ENCODE assay signal across 27 cellular contexts in genomic region chr2:122112633-122113032, GRCh38.
DNase-seq lines count a peak whose midpoint lies in the region; ATAC-seq and TF ChIP-seq lines count a peak whose summit lies in the region.
"Had no signal": no experiment of that assay in that cellular context is flagged by ENCODE, and none has a peak within 500 bp of the region (broad histone marks: within the 10 kb centered on the region; RNA-seq: fewer than 3 reads in every experiment).

No MANE protein-coding gene starts in this region.

- H3K4me1 ChIP-seq in lower lobe of right lung (no peaks in the 10 kb centered on the region), upper lobe of left lung (no peaks in the 10 kb centered on the region)
- H3K4me1 ChIP-seq: A549, SJSA1 had no signal

- DNase-seq in Right ventricle myocardium inferior (ENCODE audit: missing footprints) (no peak), Right ventricle myocardium superior (no peak), NCI-H1105 treated with DMSO at 0.1 percent for 48 hours (lab: John Stamatoyannopoulos, UW) (peak; percentile 33), SK-MEL-5 (ENCODE audit: low read depth, low spot score) (peak; percentile 36), medulla oblongata (ENCODE audit: extremely low spot score) (peak; percentile 23), lower lobe of right lung (no peak), COLO829 (ENCODE audit: low spot score) (no peak), upper lobe of left lung (no peak)
- DNase-seq: AML-193; Caco-2; CD4-positive, alpha-beta memory T cell; GOT3; HCEC 1CT; IMR-90; KG1; MG63; NCI-H1436; NCI-H187; NCI-H2107; NCI-H226; NCI-H524; NCI-H748 treated with DMSO at 0.1 percent for 48 hours; NK-92 treated with Interleukin-12 subunit alpha and Interleukin-12 subunit beta, amount 100 ng/mL, for 24 hours; PC-3; T-helper 1 cell had no signal

- H3K9me3 ChIP-seq in lower lobe of right lung (no peaks in the 10 kb centered on the region), upper lobe of left lung (no peaks in the 10 kb centered on the region)
- H3K9me3 ChIP-seq: A549, Caco-2, MG63, SJSA1 had no signal

- TF ChIP-seq EP300 in upper lobe of left lung (IDR thresholded peaks at IDR 0.05), result no peak

- in situ Hi-C loops in SK-MEL-5 (cut with HindIII; ENCODE audit: low pct_unique_long_range_greater_than_20kb, low sequenced_read_pairs), result no loop called here

- TF ChIP-seq CTCF in lower lobe of right lung (IDR thresholded peaks at IDR 0.05) (no peak), upper lobe of left lung (IDR thresholded peaks at IDR 0.05) (no peak)

- H3K4me3 ChIP-seq in lower lobe of right lung (no peak overlapping the region), upper lobe of left lung (no peak overlapping the region)
- H3K4me3 ChIP-seq: A549, MG63, SJSA1 had no signal

- no peak for TF ChIP-seq POLR2A in upper lobe of left lung (IDR thresholded peaks at IDR 0.05)

- H3K36me3 ChIP-seq in lower lobe of right lung (no peaks in the 10 kb centered on the region), upper lobe of left lung (no peaks in the 10 kb centered on the region)
- H3K36me3 ChIP-seq: MG63, SJSA1 had no signal

- intact Hi-C loops in Right ventricle myocardium inferior (cut with DNase I) (no loop called here), Right ventricle myocardium superior (cut with DNase I) (no loop called here), lower lobe of right lung (cut with DNase I) (no loop called here)

- 70 to 77% methylated on average over 6 of the region's 6 CpGs for WGBS in upper lobe of left lung, 2 donors

- no peak overlapping the region for H3K27ac ChIP-seq in lower lobe of right lung
- H3K27ac ChIP-seq in upper lobe of left lung, result no peak overlapping the region
- H3K27ac ChIP-seq: A549, SJSA1 had no signal

- peak; percentile 31 for ATAC-seq in Right ventricle myocardium inferior
- no peak for ATAC-seq in Right ventricle myocardium superior (ENCODE audit: poor library complexity)
- ATAC-seq in lower lobe of right lung, result no peak
- no peak for ATAC-seq in upper lobe of left lung (ENCODE audit: low FRiP score in 2 of 2)
- ATAC-seq: A549, PC-3 had no signal

- H3K27me3 ChIP-seq in lower lobe of right lung (ENCODE audit: low read depth), result no peaks in the 10 kb centered on the region
- H3K27me3 ChIP-seq in upper lobe of left lung, result no peaks in the 10 kb centered on the region
- H3K27me3 ChIP-seq: SJSA1 had no signal

Comparison
In these comparisons a context has a peak if more than half of its experiments do, and no peak if none do; other contexts are left out.
1. DNase-seq: peak in NCI-H1105 treated with DMSO at 0.1 percent for 48 hours (single experiment), SK-MEL-5 (single experiment) and medulla oblongata (single experiment); none in Right ventricle myocardium inferior (single experiment), Right ventricle myocardium superior (single experiment), lower lobe of right lung (single experiment), COLO829 (single experiment) and upper lobe of left lung (0 of 2).